In genomic region chr12:27710592-27711311, GRCh38 we compare ENCODE assay signal across 8 cellular contexts. TPM values are rescaled to one million over a fixed set of nuclear protein-coding genes. Genes with fewer than 3 reads are reported as not detected.
DNase-seq lines count a peak whose midpoint lies in the region; ATAC-seq and TF ChIP-seq lines count a peak whose summit lies in the region.

TSS of gene MRPS35 (plus strand) at chr12:27710832. CDS start at chr12:27710844, 12 bp downstream.

- H3K27ac Mint-ChIP-seq in activated T-helper 17 cell treated with anti-CD3 and anti-CD28 coated beads, Interleukin-2, amount 50 U/mL, for 72 hours: peak within 1 kb of the TSS; percentile 92
- peak within 1 kb of the TSS; percentile 88 to 94 for H3K27ac Mint-ChIP-seq in natural killer cell treated with Interleukin-12 subunit alpha and Interleukin-12 subunit beta and Interleukin-15 and Interleukin-18, amount 100 ng/mL, for 72 hours

- peaks cover 33% of the 10 kb centered on the region for H3K36me3 ChIP-seq in KOPT-K1 (ENCODE audit: insufficient read depth, low read length)

- POLR2A ChIA-PET in RWPE1 (lab: Yijun Ruan, JAX; ENCODE audit: low non-redundant PET): no interaction called here

- H3K9me3 Mint-ChIP-seq in activated T-helper 17 cell treated with anti-CD3 and anti-CD28 coated beads, Interleukin-2, amount 50 U/mL, for 72 hours: no peaks in the 10 kb centered on the region
- no peaks in the 10 kb centered on the region for H3K9me3 Mint-ChIP-seq in natural killer cell treated with Interleukin-12 subunit alpha and Interleukin-12 subunit beta and Interleukin-15 and Interleukin-18, amount 100 ng/mL, for 72 hours

- H3K4me3 Mint-ChIP-seq in activated T-helper 17 cell treated with anti-CD3 and anti-CD28 coated beads, Interleukin-2, amount 50 U/mL, for 72 hours: peak within 1 kb of the TSS; percentile 92
- peak within 1 kb of the TSS; percentile 98 for H3K4me3 Mint-ChIP-seq in natural killer cell treated with Interleukin-12 subunit alpha and Interleukin-12 subunit beta and Interleukin-15 and Interleukin-18, amount 100 ng/mL, for 72 hours

- peaks cover 35% of the 10 kb centered on the region for H3K36me3 Mint-ChIP-seq in activated T-helper 17 cell treated with anti-CD3 and anti-CD28 coated beads, Interleukin-2, amount 50 U/mL, for 72 hours (ENCODE audit: low read depth)
- peaks cover 5% of the 10 kb centered on the region for H3K36me3 Mint-ChIP-seq in natural killer cell treated with Interleukin-12 subunit alpha and Interleukin-12 subunit beta and Interleukin-15 and Interleukin-18, amount 100 ng/mL, for 72 hours

- H3K9me3 ChIP-seq in KOPT-K1 (ENCODE audit: insufficient read depth, low read length, poor library complexity, severe bottlenecking): no peaks in the 10 kb centered on the region

- peak within 1 kb of the TSS; percentile 73 for H3K27ac ChIP-seq in KOPT-K1 (ENCODE audit: low read depth, low read length, poor library complexity, severe bottlenecking)
- H3K27ac ChIP-seq in RWPE1: peak within 1 kb of the TSS; percentile 81

- peaks cover 14% of the 10 kb centered on the region for H3K4me1 Mint-ChIP-seq in activated T-helper 17 cell treated with anti-CD3 and anti-CD28 coated beads, Interleukin-2, amount 50 U/mL, for 72 hours
- peaks cover 17 to 35% of the 10 kb centered on the region in 2 donors for H3K4me1 Mint-ChIP-seq in natural killer cell treated with Interleukin-12 subunit alpha and Interleukin-12 subunit beta and Interleukin-15 and Interleukin-18, amount 100 ng/mL, for 72 hours (ENCODE audit: low read depth in 2 of 2)

- peak within 1 kb of the TSS; percentile 99 for H3K4me3 ChIP-seq in fibroblast of mammary gland (ENCODE audit: control insufficient read depth, low read depth, low read length)

- peak; percentile 97 for ATAC-seq in GM21825 (IDR thresholded peaks at IDR 0.05; ENCODE audit: unreplicated experiment)
- ATAC-seq in activated T-helper 17 cell treated with anti-CD3 and anti-CD28 coated beads, Interleukin-2, amount 50 U/mL, for 72 hours (replicated peaks): peak; percentile 99
- ATAC-seq in natural killer cell treated with Interleukin-12 subunit alpha and Interleukin-12 subunit beta and Interleukin-15 and Interleukin-18, amount 100 ng/mL, for 72 hours: peak; percentile 99

- H3K27me3 Mint-ChIP-seq in activated T-helper 17 cell treated with anti-CD3 and anti-CD28 coated beads, Interleukin-2, amount 50 U/mL, for 72 hours: no peaks in the 10 kb centered on the region
- H3K27me3 Mint-ChIP-seq in natural killer cell treated with Interleukin-12 subunit alpha and Interleukin-12 subunit beta and Interleukin-15 and Interleukin-18, amount 100 ng/mL, for 72 hours: peaks cover 0 to 5% of the 10 kb centered on the region in 2 donors

- TF ChIP-seq CTCF in RWPE1 (conservative IDR thresholded peaks at IDR 0.05; ENCODE audit: low read depth): no peak
- TF ChIP-seq CTCF in fibroblast of mammary gland (conservative IDR thresholded peaks at IDR 0.05; ENCODE audit: control insufficient read depth, insufficient read depth, low read depth, low read length): no peak

- DNase-seq in EH (ENCODE audit: low read depth): peak; percentile 92
- DNase-seq in RWPE1 (ENCODE audit: low spot score): peak; percentile 61
- DNase-seq in fibroblast of mammary gland (ENCODE audit: low read depth): peak; percentile 91
- DNase-seq in natural killer cell treated with Interleukin-12 subunit alpha and Interleukin-12 subunit beta and Interleukin-15 and Interleukin-18, amount 100 ng/mL, for 72 hours (ENCODE audit: low spot score): peak; percentile 93
- peak; percentile 89 for DNase-seq in stimulated activated naive CD4-positive, alpha-beta T cell treated with Interleukin-2 at 50 U/mL for 16 hours (lab: John Stamatoyannopoulos, UW)

- CTCF ChIA-PET in RWPE1 (lab: Yijun Ruan, JAX): no interaction called here

RNA-seq across cellular contexts. Expression of gene MRPS35, which starts in this region (rescaled TPM):
- 10 to 100 TPM; 33.9 to 54.0 TPM for total RNA-seq in activated T-helper 17 cell treated with anti-CD3 and anti-CD28 coated beads, Interleukin-2, amount 50 U/mL, for 72 hours
- 10 to 100 TPM; 37.4 to 48.1 TPM for total RNA-seq in natural killer cell treated with Interleukin-12 subunit alpha and Interleukin-12 subunit beta and Interleukin-15 and Interleukin-18, amount 100 ng/mL, for 72 hours

Comparison
In these comparisons a context has a peak if more than half of its experiments do, and no peak if none do; other contexts are left out.
1. Peak in every context shown above with its lines: DNase-seq, ATAC-seq, H3K4me3 ChIP-seq and H3K27ac ChIP-seq.